Comparison of ENCODE assay signal across 23 cellular contexts in genomic region chr9:73026375-73026774, GRCh38.
"Had no signal": no experiment of that assay in that cellular context is flagged by ENCODE, and none has a peak within 500 bp of the region (broad histone marks: within the 10 kb centered on the region; RNA-seq: fewer than 3 reads in every experiment).

No MANE protein-coding gene starts in this region.

- H3K9me3 ChIP-seq: gastrocnemius medialis, pancreas, prostate gland, sigmoid colon, suprapubic skin, tibial artery, upper lobe of right lung had no signal

- ATAC-seq: effector memory CD8-positive, alpha-beta T cell; gastrocnemius medialis; left ventricle myocardium superior; pancreas; upper lobe of right lung had no signal

- H3K4me3 ChIP-seq: coronary artery, gastrocnemius medialis, pancreas, prostate gland, sigmoid colon, suprapubic skin, tibial artery, upper lobe of right lung had no signal

- H3K9me3 Mint-ChIP-seq: effector memory CD8-positive, alpha-beta T cell had no signal

- H3K4me1 ChIP-seq: prostate gland, upper lobe of right lung had no signal

- H3K27ac ChIP-seq: brain microvascular endothelial cell, coronary artery, gastrocnemius medialis, pancreas, prostate gland, sigmoid colon, suprapubic skin, tibial artery, upper lobe of right lung had no signal

- H3K36me3 ChIP-seq: brain microvascular endothelial cell, gastrocnemius medialis, pancreas, prostate gland, sigmoid colon, suprapubic skin, tibial artery, upper lobe of right lung had no signal

- H3K4me3 Mint-ChIP-seq: effector memory CD8-positive, alpha-beta T cell had no signal

- H3K27me3 ChIP-seq: brain microvascular endothelial cell, gastrocnemius medialis, pancreas, sigmoid colon, suprapubic skin, tibial artery, upper lobe of right lung had no signal

- H3K27ac Mint-ChIP-seq: effector memory CD8-positive, alpha-beta T cell had no signal

- DNase-seq: activated CD4-positive, alpha-beta T cell treated with anti-CD3 and anti-CD28 coated beads for 48 hours; activated CD4-positive, alpha-beta T cell treated with anti-CD3 and anti-CD28 coated beads, Interleukin-2, amount 50 U/mL, for 48 hours; activated CD8-positive, alpha-beta memory T cell treated with anti-CD3 and anti-CD28 coated beads for 24 hours; activated effector memory CD4-positive, alpha-beta T cell treated with Interleukin-2 at 50 U/mL for 16 hours; activated naive CD4-positive, alpha-beta T cell treated with anti-CD3 and anti-CD28 coated beads, Interleukin-2, amount 50 U/mL, for 16 hours; amniotic stem cell; brain microvascular endothelial cell; effector memory CD8-positive, alpha-beta T cell; erythroblast; gastrocnemius medialis; glutamatergic neuron; islet precursor cell; left ventricle myocardium superior; mammary epithelial cell; pancreas; sigmoid colon; small intestine; stimulated activated naive CD4-positive, alpha-beta T cell; tibial artery; upper lobe of right lung had no signal
